Comparison of ENCODE assay signal across 10 cellular contexts in genomic region chr4:156298230-156298629, GRCh38.
DNase-seq lines count a peak whose midpoint lies in the region; ATAC-seq and TF ChIP-seq lines count a peak whose summit lies in the region.
"Had no signal": no experiment of that assay in that cellular context is flagged by ENCODE, and none has a peak within 500 bp of the region (broad histone marks: within the 10 kb centered on the region; RNA-seq: fewer than 3 reads in every experiment).

No MANE protein-coding gene starts in this region.

- H3K9me3 ChIP-seq in neural progenitor cell (ENCODE audit: low read depth), result no peaks in the 10 kb centered on the region

- H2AFZ ChIP-seq in neural progenitor cell (replicated peaks), result no peak overlapping the region

- peaks cover 4% of the 10 kb centered on the region for H3K36me3 ChIP-seq in neural progenitor cell

- TF ChIP-seq CTCF in fibroblast of pulmonary artery (IDR thresholded peaks at IDR 0.05; ENCODE audit: low read length, missing control alignments) (no peak), neural progenitor cell (IDR thresholded peaks at IDR 0.05) (no peak)

- H3K79me2 ChIP-seq in neural progenitor cell (ENCODE audit: low read depth), result no peaks in the 10 kb centered on the region

- no peaks in the 10 kb centered on the region for H3K27me3 ChIP-seq in neural progenitor cell

- no peaks in the 10 kb centered on the region for H3K27me3 Mint-ChIP-seq in neural progenitor cell (ENCODE audit: insufficient read depth, low read depth)
- H3K27me3 Mint-ChIP-seq in activated naive CD4-positive, alpha-beta T cell treated with anti-CD3 and anti-CD28 coated beads, Interleukin-2, amount 10 ng/mL, durations not matched to agents 7 days and 5 days, result no peaks in the 10 kb centered on the region

- no peaks in the 10 kb centered on the region for H3K4me1 ChIP-seq in neural progenitor cell

- H3K4me3 Mint-ChIP-seq in neural progenitor cell, result no peak overlapping the region
- H3K4me3 Mint-ChIP-seq in activated naive CD4-positive, alpha-beta T cell treated with anti-CD3 and anti-CD28 coated beads, Interleukin-2, amount 10 ng/mL, durations not matched to agents 7 days and 5 days, result no peak overlapping the region

- peak overlapping the region; percentile 4 for H3K27ac Mint-ChIP-seq in neural progenitor cell
- no peak overlapping the region for H3K27ac Mint-ChIP-seq in activated naive CD4-positive, alpha-beta T cell treated with anti-CD3 and anti-CD28 coated beads, Interleukin-2, amount 10 ng/mL, durations not matched to agents 7 days and 5 days

- H3K4me3 ChIP-seq in fibroblast of pulmonary artery (replicated peaks; ENCODE audit: low read depth, low read length) (no peak overlapping the region), neural progenitor cell (no peak overlapping the region)

- H3F3A ChIP-seq in neural progenitor cell (ENCODE audit: low read depth), result no peaks in the 10 kb centered on the region

- no peak overlapping the region for H3K27ac ChIP-seq in neural progenitor cell

- peaks cover 3% of the 10 kb centered on the region for H3K9me3 Mint-ChIP-seq in neural progenitor cell
- H3K9me3 Mint-ChIP-seq in activated naive CD4-positive, alpha-beta T cell treated with anti-CD3 and anti-CD28 coated beads, Interleukin-2, amount 10 ng/mL, durations not matched to agents 7 days and 5 days, result peaks cover 3% of the 10 kb centered on the region

- no peak overlapping the region for H3K4me2 ChIP-seq in neural progenitor cell

- CTCF ChIA-PET in activated naive CD4-positive, alpha-beta T cell treated with anti-CD3 and anti-CD28 coated beads, Interleukin-2, amount 10 ng/mL, durations not matched to agents 7 days and 5 days (lab: Charles Lee), result no interaction called here

- DNase-seq in ELF-1 (ENCODE audit: low read depth, low spot score), result peak; percentile 15
- DNase-seq in NCI-H345 treated with DMSO at 0.1 percent for 48 hours (lab: John Stamatoyannopoulos, UW; ENCODE audit: unreplicated experiment), result peak; percentile 10
- DNase-seq in fibroblast of pulmonary artery (ENCODE audit: low read depth), result peak; percentile 89
- peak; percentile 56 for DNase-seq in neural progenitor cell (ENCODE audit: low spot score)
- DNase-seq in activated naive CD4-positive, alpha-beta T cell treated with anti-CD3 and anti-CD28 coated beads, Interleukin-2, amount 10 ng/mL, durations not matched to agents 7 days and 5 days, result no peak
- no peak for DNase-seq in NCI-H526 treated with DMSO at 0.1 percent for 48 hours (lab: John Stamatoyannopoulos, UW)
- DNase-seq in H4 (ENCODE audit: low spot score), result no peak
- DNase-seq: activated effector memory CD4-positive, alpha-beta T cell treated with anti-CD3 and anti-CD28 coated beads, Interleukin-2, amount 50 U/mL, for 16 hours; GOT3 had no signal

- H3K4me1 Mint-ChIP-seq in neural progenitor cell, result peaks cover 22% of the 10 kb centered on the region
- no peaks in the 10 kb centered on the region for H3K4me1 Mint-ChIP-seq in activated naive CD4-positive, alpha-beta T cell treated with anti-CD3 and anti-CD28 coated beads, Interleukin-2, amount 10 ng/mL, durations not matched to agents 7 days and 5 days

- no peaks in the 10 kb centered on the region for H3K36me3 Mint-ChIP-seq in neural progenitor cell
- H3K36me3 Mint-ChIP-seq in activated naive CD4-positive, alpha-beta T cell treated with anti-CD3 and anti-CD28 coated beads, Interleukin-2, amount 10 ng/mL, durations not matched to agents 7 days and 5 days, result no peaks in the 10 kb centered on the region

- H4K20me1 ChIP-seq in neural progenitor cell (ENCODE audit: low read depth), result no peaks in the 10 kb centered on the region

- no peak overlapping the region for H3K9ac ChIP-seq in neural progenitor cell

- ATAC-seq in GM21447 (IDR thresholded peaks at IDR 0.05; ENCODE audit: unreplicated experiment), result no peak

Comparison
In these comparisons a context has a peak if more than half of its experiments do, and no peak if none do; other contexts are left out.
1. DNase-seq: peak in ELF-1 (single experiment), NCI-H345 treated with DMSO at 0.1 percent for 48 hours (single experiment), fibroblast of pulmonary artery (single experiment) and neural progenitor cell (single experiment); none in activated naive CD4-positive, alpha-beta T cell treated with anti-CD3 and anti-CD28 coated beads, Interleukin-2, amount 10 ng/mL, durations not matched to agents 7 days and 5 days (single experiment), NCI-H526 treated with DMSO at 0.1 percent for 48 hours (single experiment) and H4 (single experiment).